ENCODE assay signal across 27 cellular contexts in the genomic region with DNA sequence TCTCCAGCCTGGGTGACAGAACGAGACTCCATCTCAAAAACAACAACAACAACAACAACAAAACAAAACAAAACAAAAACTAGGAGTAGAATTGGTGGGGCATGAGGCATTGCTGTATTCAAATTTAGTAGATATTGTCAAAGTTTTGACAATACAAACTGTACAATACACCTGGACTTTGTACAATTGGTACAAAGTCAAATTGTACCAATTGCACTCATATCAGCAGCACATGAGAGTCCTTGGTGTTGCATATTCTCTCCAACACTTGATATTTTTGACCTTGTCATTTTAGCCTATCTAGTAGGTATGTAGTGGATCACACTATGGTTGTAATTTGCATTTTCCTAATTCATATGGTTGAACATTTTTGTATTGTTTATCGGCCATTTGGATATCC.
"Had no signal": no experiment of that assay in that cellular context is flagged by ENCODE, and none has a peak within 500 bp of the region (broad histone marks: within the 10 kb centered on the region; RNA-seq: fewer than 3 reads in every experiment).

No MANE protein-coding gene starts in this region.

- H3K27me3 ChIP-seq: stomach, suprapubic skin, testis, thyroid gland, tibial artery, tibial nerve, transverse colon, upper lobe of left lung, upper lobe of right lung, uterus, vagina had no signal

- FAIRE-seq: urothelium cell line had no signal

- ATAC-seq: stimulated activated effector memory CD8-positive, alpha-beta T cell treated with anti-CD3 and anti-CD28 coated beads, Interleukin-12 subunit alpha, Interleukin-12 subunit beta, amount 100 ng/mL, for 72 hours; stimulated activated memory B cell treated with anti-CD40 and anti-IgM and Interleukin-4, amounts not matched to agents 10 μg/mL and 1 μg/mL and 100 μg/mL, for 72 hours; stimulated activated naive B cell treated with anti-CD40 and anti-IgM and Interleukin-4, amounts not matched to agents 10 μg/mL and 1 μg/mL and 100 μg/mL, for 72 hours; stimulated activated naive CD8-positive, alpha-beta T cell treated with anti-CD3 and anti-CD28 coated beads, Interleukin-15, amount 100 ng/mL, for 72 hours; stimulated activated naive CD8-positive, alpha-beta T cell treated with anti-CD3 and anti-CD28 coated beads, Interleukin-15, Interleukin-2, amounts not matched to agents 100 U/mL and 50 U/mL, for 24 hours; upper lobe of right lung had no signal

- H3K4me3 ChIP-seq: stomach, suprapubic skin, testis, thoracic aorta, thyroid gland, tibial artery, tibial nerve, transverse colon, upper lobe of left lung, upper lobe of right lung, uterus, vagina had no signal

- H3K4me1 ChIP-seq: stomach, suprapubic skin, testis, thyroid gland, tibial artery, tibial nerve, transverse colon, upper lobe of left lung, upper lobe of right lung, uterus, vagina had no signal

- DNase-seq: stimulated activated CD4-positive, alpha-beta T cell treated with anti-CD3 and anti-CD28 coated beads, Interleukin-2, amount 100 ng/mL, for 48 hours; stimulated activated CD4-positive, alpha-beta T cell treated with anti-CD3 and anti-CD28 coated beads, Interleukin-4, amount 100 ng/mL, for 1 hour; stimulated activated CD4-positive, alpha-beta T cell treated with anti-CD3 and anti-CD28 coated beads, Interleukin-4, amount 100 ng/mL, for 24 hours; stimulated activated CD4-positive, alpha-beta T cell treated with anti-CD3 and anti-CD28 coated beads, Interleukin-4, amount 100 ng/mL, for 4 hours; stimulated activated CD8-positive, alpha-beta memory T cell treated with anti-CD3 and anti-CD28 coated beads, Interleukin-4, amount 100 ng/mL, for 48 hours; stimulated activated naive B cell treated with anti-CD40 and anti-IgM and Interleukin-4, amounts not matched to agents 10 μg/mL and 1 μg/mL and 100 μg/mL, for 72 hours; stimulated activated naive CD4-positive, alpha-beta T cell; stimulated activated naive CD4-positive, alpha-beta T cell treated with Interleukin-2 at 50 U/mL for 16 hours; stimulated activated naive CD8-positive, alpha-beta T cell treated with anti-CD3 and anti-CD28 coated beads, Interleukin-15, amount 100 ng/mL, for 72 hours; stimulated activated naive CD8-positive, alpha-beta T cell treated with anti-CD3 and anti-CD28 coated beads, Interleukin-15, Interleukin-2, amounts not matched to agents 100 U/mL and 50 U/mL, for 24 hours; stomach; substantia nigra; testis; thyroid gland; tibial artery; transverse colon; trophoblast cell; upper lobe of left lung; upper lobe of right lung; uterus had no signal

- H3K36me3 ChIP-seq: stomach, suprapubic skin, thoracic aorta, thyroid gland, tibial artery, tibial nerve, transverse colon, upper lobe of left lung, upper lobe of right lung, uterus, vagina had no signal

- H3K27ac ChIP-seq: stomach, suprapubic skin, testis, thoracic aorta, thyroid gland, tibial artery, tibial nerve, transverse colon, upper lobe of left lung, upper lobe of right lung, uterus, vagina had no signal

- H3K9me3 ChIP-seq: suprapubic skin, testis, thoracic aorta, thyroid gland, upper lobe of right lung, uterus, vagina had no signal
